21 cellular contexts compared by ENCODE assay signal in genomic region chr15:77895742-77896141, GRCh38.
"Had no signal": no experiment of that assay in that cellular context is flagged by ENCODE, and none has a peak within 500 bp of the region (broad histone marks: within the 10 kb centered on the region; RNA-seq: fewer than 3 reads in every experiment).

No MANE protein-coding gene starts in this region.

- H3K27ac ChIP-seq: dorsolateral prefrontal cortex, gastrocnemius medialis, heart right ventricle, left lung, suprapubic skin, thyroid gland, upper lobe of left lung, vagina had no signal

- FAIRE-seq: islet of Langerhans had no signal

- DNase-seq: cortex of kidney; effector CD8-positive, alpha-beta T cell; gastrocnemius medialis; heart right ventricle; hypothalamus; mesendoderm; naive B cell; occipital lobe; stimulated activated CD4-positive, alpha-beta T cell treated with anti-CD3 and anti-CD28 coated beads, Interleukin-4, amount 100 ng/mL, for 1 hour; stimulated activated CD8-positive, alpha-beta memory T cell treated with anti-CD3 and anti-CD28 coated beads, Interleukin-4, amount 100 ng/mL, for 48 hours; stimulated activated naive CD8-positive, alpha-beta T cell treated with anti-CD3 and anti-CD28 coated beads, Interleukin-15, Interleukin-2, amounts not matched to agents 100 U/mL and 50 U/mL, for 24 hours; thyroid gland had no signal

- H3K4me2 ChIP-seq: smooth muscle cell had no signal

- H3K4me3 ChIP-seq: dorsolateral prefrontal cortex, gastrocnemius medialis, left lung, smooth muscle cell, suprapubic skin, thyroid gland, upper lobe of left lung, vagina had no signal

- H3K4me1 ChIP-seq: gastrocnemius medialis, left lung, thyroid gland, upper lobe of left lung had no signal

- ATAC-seq: esophagus mucosa; gastrocnemius medialis; heart right ventricle; left lung; stimulated activated effector memory CD8-positive, alpha-beta T cell treated with anti-CD3 and anti-CD28 coated beads, Interleukin-12 subunit alpha, Interleukin-12 subunit beta, amount 100 ng/mL, for 72 hours; stimulated activated naive CD8-positive, alpha-beta T cell treated with anti-CD3 and anti-CD28 coated beads, Interleukin-15, Interleukin-2, amounts not matched to agents 100 U/mL and 50 U/mL, for 24 hours had no signal

- H3K27me3 ChIP-seq: dorsolateral prefrontal cortex, heart right ventricle, suprapubic skin, thyroid gland, upper lobe of left lung, vagina had no signal

- H3K9me3 ChIP-seq: gastrocnemius medialis, heart right ventricle, left lung, suprapubic skin, thyroid gland, upper lobe of left lung, vagina had no signal

- H3K36me3 ChIP-seq: gastrocnemius medialis, heart right ventricle, left lung, suprapubic skin, thyroid gland, upper lobe of left lung, vagina had no signal
